10 cellular contexts compared by ENCODE assay signal in the genomic region with DNA sequence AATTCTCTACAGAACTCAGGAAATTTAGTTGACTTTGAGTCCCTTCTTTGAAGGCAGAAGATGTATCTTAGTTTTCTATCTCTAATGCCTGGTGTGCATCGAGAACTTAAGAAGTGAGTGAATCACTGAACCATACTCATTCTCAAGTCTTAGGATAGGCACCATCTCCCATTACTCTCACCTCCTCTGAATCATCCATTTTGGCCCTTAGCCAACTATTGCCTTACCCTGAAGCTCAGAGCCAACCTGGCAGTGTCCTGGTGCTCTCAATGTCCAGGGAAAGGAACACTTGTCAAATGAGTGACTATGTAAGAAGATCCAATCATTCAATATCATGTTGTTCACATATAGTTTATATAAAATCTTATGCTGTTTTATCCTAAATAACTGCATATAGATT.
DNase-seq lines count a peak whose midpoint lies in the region; ATAC-seq and TF ChIP-seq lines count a peak whose summit lies in the region.
"Had no signal": no experiment of that assay in that cellular context is flagged by ENCODE, and none has a peak within 500 bp of the region (broad histone marks: within the 10 kb centered on the region; RNA-seq: fewer than 3 reads in every experiment).

No MANE protein-coding gene starts in this region.

- H2AFZ ChIP-seq in fibroblast of lung (ENCODE audit: low read length) = no peak overlapping the region

- peaks cover 19% of the 10 kb centered on the region for H3K36me3 Mint-ChIP-seq in natural killer cell treated with Interleukin-12 subunit alpha and Interleukin-12 subunit beta and Interleukin-15 and Interleukin-18, amount 100 ng/mL, for 72 hours

- peak; percentile 64 for DNase-seq in A172 (ENCODE audit: low spot score)
- DNase-seq in DMS53 (lab: John Stamatoyannopoulos, UW) = peak; percentile 70
- peak; percentile 20 for DNase-seq in OCI-M1 (lab: John Stamatoyannopoulos, UW)
- DNase-seq in fibroblast of lung (ENCODE audit: low read depth in 2 of 2) = peak; percentile 66 to 67
- DNase-seq in globus pallidus (ENCODE audit: low spot score) = no peak
- DNase-seq in natural killer cell treated with Interleukin-12 subunit alpha and Interleukin-12 subunit beta and Interleukin-15 and Interleukin-18, amount 100 ng/mL, for 72 hours (ENCODE audit: low spot score) = no peak
- no peak for DNase-seq in NCI-H1694 treated with DMSO at 0.1 percent for 48 hours (lab: John Stamatoyannopoulos, UW)
- DNase-seq: NCI-H1694 had no signal

- H3K36me3 ChIP-seq in fibroblast of lung (ENCODE audit: control insufficient read depth, insufficient read depth, low read length) = no peaks in the 10 kb centered on the region

- no peaks in the 10 kb centered on the region for H4K20me1 ChIP-seq in fibroblast of lung (ENCODE audit: control insufficient read depth, extremely low read depth, insufficient read depth, low read length)

- H3K27me3 Mint-ChIP-seq in natural killer cell treated with Interleukin-12 subunit alpha and Interleukin-12 subunit beta and Interleukin-15 and Interleukin-18, amount 100 ng/mL, for 72 hours = no peaks in the 10 kb centered on the region
- H3K27me3 Mint-ChIP-seq: type B pancreatic cell had no signal

- TF ChIP-seq CTCF in fibroblast of lung (conservative IDR thresholded peaks at IDR 0.05 in 1 of 2, IDR thresholded peaks at IDR 0.05 in 1 of 2; ENCODE audit: low read depth in 1 of 2, low read length in 2 of 2) = no peak

- no peak overlapping the region for H3K4me3 Mint-ChIP-seq in natural killer cell treated with Interleukin-12 subunit alpha and Interleukin-12 subunit beta and Interleukin-15 and Interleukin-18, amount 100 ng/mL, for 72 hours
- H3K4me3 Mint-ChIP-seq: type B pancreatic cell had no signal

- no peak overlapping the region for H3K27ac Mint-ChIP-seq in natural killer cell treated with Interleukin-12 subunit alpha and Interleukin-12 subunit beta and Interleukin-15 and Interleukin-18, amount 100 ng/mL, for 72 hours
- H3K27ac Mint-ChIP-seq: type B pancreatic cell had no signal

- H3K4me3 ChIP-seq in fibroblast of lung (replicated peaks in 1 of 4; ENCODE audit: control extremely low read depth in 1 of 4, insufficient read depth in 1 of 4, low read depth in 3 of 4, low read length in 4 of 4) = no peak overlapping the region

- no peak overlapping the region for H3K27ac ChIP-seq in fibroblast of lung (ENCODE audit: insufficient read depth, low read length)

- H3K27me3 ChIP-seq in fibroblast of lung (ENCODE audit: control insufficient read depth, insufficient read depth, low read length) = no peaks in the 10 kb centered on the region

- no peaks in the 10 kb centered on the region for H3K4me1 ChIP-seq in fibroblast of lung (ENCODE audit: control insufficient read depth, extremely low read depth, insufficient read depth, low read length)

- no peak overlapping the region for H3K9ac ChIP-seq in fibroblast of lung (ENCODE audit: insufficient read depth, low read length)

- H3K4me1 Mint-ChIP-seq in natural killer cell treated with Interleukin-12 subunit alpha and Interleukin-12 subunit beta and Interleukin-15 and Interleukin-18, amount 100 ng/mL, for 72 hours (ENCODE audit: low read depth in 2 of 2) = no peaks in the 10 kb centered on the region

- no peaks in the 10 kb centered on the region for H3K79me2 ChIP-seq in fibroblast of lung (ENCODE audit: control insufficient read depth, insufficient read depth, low read length)

- ATAC-seq in HG02571 (IDR thresholded peaks at IDR 0.05; ENCODE audit: unreplicated experiment) = no peak
- no peak for ATAC-seq in natural killer cell treated with Interleukin-12 subunit alpha and Interleukin-12 subunit beta and Interleukin-15 and Interleukin-18, amount 100 ng/mL, for 72 hours

- no peaks in the 10 kb centered on the region for H3K9me3 ChIP-seq in fibroblast of lung (ENCODE audit: control insufficient read depth, insufficient read depth, low read depth, low read length)

- H3K4me2 ChIP-seq in fibroblast of lung (ENCODE audit: extremely low read depth, insufficient read depth, low read length) = no peak overlapping the region

- no peaks in the 10 kb centered on the region for H3K9me3 Mint-ChIP-seq in natural killer cell treated with Interleukin-12 subunit alpha and Interleukin-12 subunit beta and Interleukin-15 and Interleukin-18, amount 100 ng/mL, for 72 hours

Comparison
In these comparisons a context has a peak if more than half of its experiments do, and no peak if none do; other contexts are left out.
1. DNase-seq: peak in A172 (single experiment), DMS53 (single experiment), OCI-M1 (single experiment) and fibroblast of lung (2 of 2); none in globus pallidus (single experiment), natural killer cell treated with Interleukin-12 subunit alpha and Interleukin-12 subunit beta and Interleukin-15 and Interleukin-18, amount 100 ng/mL, for 72 hours (single experiment) and NCI-H1694 treated with DMSO at 0.1 percent for 48 hours (single experiment).